Comparison of ENCODE assay signal across 1 cellular context in genomic region chr2:208101716-208102631, GRCh38.
TF ChIP-seq lines count a peak whose summit lies in the region.

No MANE protein-coding gene starts in this region.

TF ChIP-seq in H1, 55 proteins besides CTCF, POLR2A, EP300 and RAD21 (continued from another document):
- TF ChIP-seq TBP (IDR thresholded peaks at IDR 0.05; ENCODE audit: low read depth, low read length), result peak; percentile 47; the same call in 1 of the 2 replicates
